In the genomic region with DNA sequence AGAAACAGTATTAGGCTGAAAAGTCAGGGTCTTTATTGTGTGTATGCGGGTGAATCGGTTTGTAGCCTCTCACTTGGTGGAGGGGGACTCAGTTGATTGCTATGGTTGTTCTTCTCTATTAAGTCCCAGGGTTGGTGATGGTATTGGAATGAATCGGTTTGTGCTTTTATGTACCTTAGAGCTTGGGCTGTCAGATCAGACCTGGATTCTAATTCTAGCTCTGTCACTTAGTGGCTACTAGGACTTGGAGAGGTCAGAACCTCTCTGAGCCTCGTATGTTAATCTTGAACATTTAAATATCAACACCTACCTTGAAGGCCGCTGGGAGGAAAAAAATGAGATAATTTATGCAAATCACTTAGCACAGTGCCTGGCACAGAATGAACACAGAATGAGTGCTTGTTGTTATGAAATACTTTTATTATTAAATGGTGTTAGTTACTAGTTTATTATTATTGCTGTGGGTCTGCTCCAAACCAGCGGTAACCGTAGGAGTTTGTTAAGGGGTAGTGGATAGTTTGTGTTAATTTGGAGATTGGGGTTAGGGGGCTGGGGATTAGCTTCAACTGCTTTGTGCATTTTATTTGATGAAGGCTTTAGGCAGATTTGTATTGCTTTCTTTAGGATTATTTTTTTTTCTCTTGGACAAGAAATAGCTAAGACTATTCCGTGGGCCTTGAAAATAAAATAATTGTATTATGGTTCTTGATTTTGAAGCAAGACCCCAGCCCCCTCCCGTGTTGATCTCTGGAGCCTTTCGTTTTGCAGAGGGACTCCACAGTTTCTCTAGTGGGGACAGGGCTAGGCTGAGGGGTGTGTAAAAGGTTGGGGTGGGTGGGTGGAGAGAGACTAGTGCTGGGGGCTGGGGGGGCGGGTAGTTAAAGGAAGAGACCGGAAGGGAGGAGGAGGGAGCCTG, we compare ENCODE assay signal across 1 cellular context.
A peak's percentile ranks its signal among the peaks of the same experiment; 100 is the strongest.
TF ChIP-seq lines count a peak whose summit lies in the region.

No MANE protein-coding gene starts in this region.

TF ChIP-seq in K562, 482 proteins besides CTCF, POLR2A, EP300 and RAD21:
- TF ChIP-seq, protein P1, sequence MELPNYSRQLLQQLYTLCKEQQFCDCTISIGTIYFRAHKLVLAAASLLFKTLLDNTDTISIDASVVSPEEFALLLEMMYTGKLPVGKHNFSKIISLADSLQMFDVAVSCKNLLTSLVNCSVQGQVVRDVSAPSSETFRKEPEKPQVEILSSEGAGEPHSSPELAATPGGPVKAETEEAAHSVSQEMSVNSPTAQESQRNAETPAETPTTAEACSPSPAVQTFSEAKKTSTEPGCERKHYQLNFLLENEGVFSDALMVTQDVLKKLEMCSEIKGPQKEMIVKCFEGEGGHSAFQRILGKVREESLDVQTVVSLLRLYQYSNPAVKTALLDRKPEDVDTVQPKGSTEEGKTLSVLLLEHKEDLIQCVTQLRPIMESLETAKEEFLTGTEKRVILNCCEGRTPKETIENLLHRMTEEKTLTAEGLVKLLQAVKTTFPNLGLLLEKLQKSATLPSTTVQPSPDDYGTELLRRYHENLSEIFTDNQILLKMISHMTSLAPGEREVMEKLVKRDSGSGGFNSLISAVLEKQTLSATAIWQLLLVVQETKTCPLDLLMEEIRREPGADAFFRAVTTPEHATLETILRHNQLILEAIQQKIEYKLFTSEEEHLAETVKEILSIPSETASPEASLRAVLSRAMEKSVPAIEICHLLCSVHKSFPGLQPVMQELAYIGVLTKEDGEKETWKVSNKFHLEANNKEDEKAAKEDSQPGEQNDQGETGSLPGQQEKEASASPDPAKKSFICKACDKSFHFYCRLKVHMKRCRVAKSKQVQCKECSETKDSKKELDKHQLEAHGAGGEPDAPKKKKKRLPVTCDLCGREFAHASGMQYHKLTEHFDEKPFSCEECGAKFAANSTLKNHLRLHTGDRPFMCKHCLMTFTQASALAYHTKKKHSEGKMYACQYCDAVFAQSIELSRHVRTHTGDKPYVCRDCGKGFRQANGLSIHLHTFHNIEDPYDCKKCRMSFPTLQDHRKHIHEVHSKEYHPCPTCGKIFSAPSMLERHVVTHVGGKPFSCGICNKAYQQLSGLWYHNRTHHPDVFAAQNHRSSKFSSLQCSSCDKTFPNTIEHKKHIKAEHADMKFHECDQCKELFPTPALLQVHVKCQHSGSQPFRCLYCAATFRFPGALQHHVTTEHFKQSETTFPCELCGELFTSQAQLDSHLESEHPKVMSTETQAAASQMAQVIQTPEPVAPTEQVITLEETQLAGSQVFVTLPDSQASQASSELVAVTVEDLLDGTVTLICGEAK (IDR thresholded peaks at IDR 0.05) = 0 out of 2 replicates have a peak, but pooled peaks have one; percentile 24
- TF ChIP-seq, protein P1 (CRISPR knock-in tag; IDR thresholded peaks at IDR 0.05) = no peak
- TF ChIP-seq CBX5 (IDR thresholded peaks at IDR 0.05; ENCODE audit: borderline replicate concordance, low read depth) (no peak), ZNF830 (CRISPR knock-in tag; IDR thresholded peaks at IDR 0.05) (no peak), GABPA (tag; conservative IDR thresholded peaks at IDR 0.05; ENCODE audit: low read depth) (0 out of 2 replicates have a peak, but pooled peaks have one; percentile 4), MEIS2 (IDR thresholded peaks at IDR 0.05; ENCODE audit: partially characterized antibody) (peak; percentile 11)
